Comparison of ENCODE assay signal across 20 cellular contexts in genomic region chr15:69497634-69498033, GRCh38. TPM values are rescaled to one million over a fixed set of nuclear protein-coding genes. Genes with fewer than 3 reads are reported as not detected.
A peak's percentile ranks its signal among the peaks of the same experiment; 100 is the strongest.
DNase-seq lines count a peak whose midpoint lies in the region; ATAC-seq, FAIRE-seq and TF ChIP-seq lines count a peak whose summit lies in the region.
"Had no signal": no experiment of that assay in that cellular context is flagged by ENCODE, and none has a peak within 500 bp of the region (broad histone marks: within the 10 kb centered on the region; RNA-seq: fewer than 3 reads in every experiment).

No MANE protein-coding gene starts in this region.

- no peak overlapping the region for H3K4me3 Mint-ChIP-seq in activated naive CD4-positive, alpha-beta T cell treated with anti-CD3 and anti-CD28 coated beads for 36 hours
- H3K4me3 Mint-ChIP-seq in natural killer cell: peak overlapping the region; percentile 70

- no peak for TF ChIP-seq CTCF in natural killer cell (IDR thresholded peaks at IDR 0.05)

- H3K27ac Mint-ChIP-seq in activated naive CD4-positive, alpha-beta T cell treated with anti-CD3 and anti-CD28 coated beads for 36 hours: peak overlapping the region; percentile 28
- H3K27ac Mint-ChIP-seq in natural killer cell: peak overlapping the region; percentile 81 to 93

- H3K9me3 Mint-ChIP-seq in activated naive CD4-positive, alpha-beta T cell treated with anti-CD3 and anti-CD28 coated beads for 36 hours: no peaks in the 10 kb centered on the region
- H3K9me3 Mint-ChIP-seq in natural killer cell: no peaks in the 10 kb centered on the region

- CTCF ChIA-PET in activated naive CD4-positive, alpha-beta T cell treated with anti-CD3 and anti-CD28 coated beads for 36 hours (lab: Charles Lee): no interaction called here

- intact Hi-C loops in activated naive CD4-positive, alpha-beta T cell treated with anti-CD3 and anti-CD28 coated beads for 36 hours (cut with micrococcal nuclease): no loop called here
- intact Hi-C loops in natural killer cell (cut with micrococcal nuclease): loop anchor here (2.0 to 10.0 kb wide), 2 partner anchors 17 to 217 kb away; no protein-coding TSS in a partner anchor

- peaks cover 7% of the 10 kb centered on the region for H3K4me1 Mint-ChIP-seq in activated naive CD4-positive, alpha-beta T cell treated with anti-CD3 and anti-CD28 coated beads for 36 hours (ENCODE audit: low read depth)
- peaks cover 47 to 53% of the 10 kb centered on the region in 2 donors for H3K4me1 Mint-ChIP-seq in natural killer cell

- no peaks in the 10 kb centered on the region for H3K36me3 Mint-ChIP-seq in activated naive CD4-positive, alpha-beta T cell treated with anti-CD3 and anti-CD28 coated beads for 36 hours (ENCODE audit: low read depth)
- H3K36me3 Mint-ChIP-seq in natural killer cell: no peaks in the 10 kb centered on the region

- DNase-seq in NCI-H2227 treated with DMSO at 0.1 percent for 48 hours (lab: John Stamatoyannopoulos, UW) (peak; percentile 3), NCI-H2227 (lab: John Stamatoyannopoulos, UW; ENCODE audit: unreplicated experiment) (no peak), natural killer cell (no peak), urothelium cell line (ENCODE audit: low spot score) (no peak), NCI-H2171 treated with DMSO at 0.1 percent for 48 hours (lab: John Stamatoyannopoulos, UW) (no peak)
- no peak for DNase-seq in activated naive CD4-positive, alpha-beta T cell treated with anti-CD3 and anti-CD28 coated beads for 36 hours
- DNase-seq in activated naive CD4-positive, alpha-beta T cell (lab: John Stamatoyannopoulos, UW): no peak
- DNase-seq: AML-193, DMS79, KBM-7, NCI-H1694 treated with DMSO at 0.1 percent for 48 hours, NCI-H226, NCI-H524, Right ventricle myocardium superior had no signal

- FAIRE-seq in urothelium cell line (lab: Jason Lieb, UNC): peak; percentile 68
- FAIRE-seq: D721Med, GM12892, H54, HepG2, RCC 7860 had no signal

- ATAC-seq in natural killer cell (peak; percentile 14 to 52 (median 19)), GM18511 (IDR thresholded peaks at IDR 0.05; ENCODE audit: unreplicated experiment) (no peak)
- ATAC-seq: HepG2 had no signal

- no peaks in the 10 kb centered on the region for H3K27me3 Mint-ChIP-seq in activated naive CD4-positive, alpha-beta T cell treated with anti-CD3 and anti-CD28 coated beads for 36 hours (ENCODE audit: low read depth)
- H3K27me3 Mint-ChIP-seq in natural killer cell (ENCODE audit: low read depth in 2 of 2): no peaks in the 10 kb centered on the region

RNA-seq across cellular contexts. Expression of gene RPLP1, which starts 45.0 kb away (rescaled TPM):
- 1,000 to 10,000 TPM; 2,674 to 2,950 TPM for total RNA-seq in activated naive CD4-positive, alpha-beta T cell treated with anti-CD3 and anti-CD28 coated beads for 36 hours
- total RNA-seq in natural killer cell: 1,000 to 10,000 TPM in 1 of 3 donors, 100 to 1,000 TPM in 2; 895 to 1,167 (median 974) TPM
